9 cellular contexts compared by ENCODE assay signal in the genomic region with DNA sequence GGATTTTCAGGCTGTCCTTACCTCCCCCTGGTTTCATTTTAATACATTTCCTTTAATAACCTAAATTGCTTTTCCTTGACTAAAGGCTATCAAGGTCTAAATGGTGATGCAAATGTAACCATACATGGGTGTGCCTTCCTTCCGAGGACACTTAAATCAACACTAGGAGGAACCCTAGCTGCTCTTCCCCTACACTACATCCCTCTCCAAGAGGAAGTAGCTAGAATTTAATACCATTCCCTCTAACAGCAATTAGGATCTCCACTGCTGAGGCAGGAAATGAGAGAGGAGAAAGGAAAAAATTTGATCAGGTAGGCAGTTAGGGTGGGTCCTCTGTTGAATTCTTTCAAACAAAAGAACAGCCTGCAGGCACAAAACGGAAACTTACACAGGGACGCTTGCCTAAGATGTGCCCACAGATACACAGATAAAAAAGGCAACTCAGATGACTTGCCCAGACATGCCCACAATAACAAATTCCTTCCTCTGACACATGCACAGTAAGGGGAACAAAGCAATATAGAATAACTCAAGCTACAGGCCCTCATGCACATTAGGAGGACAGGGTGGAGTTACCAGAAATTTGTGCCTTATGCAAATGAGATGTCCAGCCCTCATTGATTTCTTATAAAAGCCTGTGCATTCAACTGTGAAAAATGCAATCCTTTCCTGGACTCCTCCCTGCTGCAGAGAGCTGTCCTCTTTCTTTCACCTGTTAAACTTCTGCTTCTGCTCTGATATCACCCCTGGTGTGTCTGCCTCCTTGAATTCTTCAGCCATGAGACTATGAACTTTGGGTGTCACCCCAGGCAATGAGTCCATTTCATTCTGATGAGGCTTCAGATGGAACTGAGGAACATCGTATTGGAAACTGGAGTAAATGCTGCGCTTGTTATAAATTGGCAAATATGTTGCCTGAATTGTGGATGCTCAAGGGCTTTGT.
DNase-seq lines count a peak whose midpoint lies in the region; ATAC-seq, FAIRE-seq and TF ChIP-seq lines count a peak whose summit lies in the region.
"Had no signal": no experiment of that assay in that cellular context is flagged by ENCODE, and none has a peak within 500 bp of the region (broad histone marks: within the 10 kb centered on the region; RNA-seq: fewer than 3 reads in every experiment).

No MANE protein-coding gene starts in this region.

- peaks cover 8% of the 10 kb centered on the region for H3K9me3 ChIP-seq in astrocyte (ENCODE audit: insufficient read depth, low read depth, low read length)

- H3K4me2 ChIP-seq in astrocyte (ENCODE audit: low read length) = peak overlapping the region; percentile 21

- H3K36me3 Mint-ChIP-seq in astrocyte (ENCODE audit: low read depth, unreplicated experiment) (peaks cover 5% of the 10 kb centered on the region), progenitor cell of endocrine pancreas (ENCODE audit: insufficient read depth) (no peaks in the 10 kb centered on the region)

- peak overlapping the region; percentile 19 for H3K9ac ChIP-seq in astrocyte (ENCODE audit: low read length)

- no peak overlapping the region for H3K4me3 ChIP-seq in astrocyte (ENCODE audit: insufficient read depth, low read depth, low read length)

- H3K9me3 Mint-ChIP-seq in astrocyte (ENCODE audit: unreplicated experiment) = peaks cover 27% of the 10 kb centered on the region
- peaks cover 17% of the 10 kb centered on the region for H3K9me3 Mint-ChIP-seq in progenitor cell of endocrine pancreas (ENCODE audit: low read depth)

- H3K27me3 Mint-ChIP-seq in astrocyte (ENCODE audit: low read depth, unreplicated experiment) = no peaks in the 10 kb centered on the region
- H3K27me3 Mint-ChIP-seq in progenitor cell of endocrine pancreas = peaks cover 28% of the 10 kb centered on the region

- H3K27ac Mint-ChIP-seq in astrocyte (ENCODE audit: unreplicated experiment) (peak overlapping the region; percentile 94), progenitor cell of endocrine pancreas (peak overlapping the region; percentile 17)
- H3K27ac Mint-ChIP-seq: activated T-helper 1 cell treated with anti-CD3 and anti-CD28 coated beads, Interleukin-12 subunit alpha, Interleukin-12 subunit beta, Interleukin-2, Interleukin-4 antibody, amounts not matched to agents 30 ng/mL and 10 ng/mL and 1 ng/mL, durations not matched to agents 14 hours and 24 hours and 36 hours had no signal

- in situ Hi-C loops in GM13976 (cut with MboI; ENCODE audit: low sequenced_read_pairs, unreplicated experiment) = no loop called here

- H4K20me1 ChIP-seq in astrocyte (ENCODE audit: insufficient read depth, low read length) = no peaks in the 10 kb centered on the region

- peak overlapping the region; percentile 72 for H3K27ac ChIP-seq in astrocyte (ENCODE audit: low read depth, low read length)

- H3K36me3 ChIP-seq in astrocyte (ENCODE audit: insufficient read depth, low read length) = no peaks in the 10 kb centered on the region

- DNase-seq in NCI-H1105 (lab: John Stamatoyannopoulos, UW) (peak; percentile 2), astrocyte (ENCODE audit: low read depth) (peak; percentile 58), progenitor cell of endocrine pancreas (ENCODE audit: low spot score, unreplicated experiment) (no peak), NCI-H226 (no peak), GM13976 (ENCODE audit: low spot score) (no peak)
- no peak for DNase-seq in activated CD8-positive, alpha-beta memory T cell treated with anti-CD3 and anti-CD28 coated beads for 24 hours

- no peaks in the 10 kb centered on the region for H3K27me3 ChIP-seq in astrocyte (ENCODE audit: insufficient read depth, low read length)

- FAIRE-seq in astrocyte (lab: Jason Lieb, UNC) = no peak

- peak; percentile 67 for ATAC-seq in HG02610 (IDR thresholded peaks at IDR 0.05; ENCODE audit: unreplicated experiment)

- peaks cover 9% of the 10 kb centered on the region for H3K4me1 ChIP-seq in astrocyte (ENCODE audit: insufficient read depth, low read length)

- H3K79me2 ChIP-seq in astrocyte (ENCODE audit: insufficient read depth, low read length) = no peaks in the 10 kb centered on the region

- peaks cover 10% of the 10 kb centered on the region for H3K4me1 Mint-ChIP-seq in astrocyte (ENCODE audit: low read depth, unreplicated experiment)
- no peaks in the 10 kb centered on the region for H3K4me1 Mint-ChIP-seq in progenitor cell of endocrine pancreas (ENCODE audit: low read depth)
- H3K4me1 Mint-ChIP-seq: neural crest cell had no signal

- H2AFZ ChIP-seq in astrocyte (ENCODE audit: low read depth, low read length) = peak overlapping the region; percentile 75

- TF ChIP-seq CTCF in astrocyte (IDR thresholded peaks at IDR 0.05; ENCODE audit: insufficient read depth, low read depth, low read length) (no peak), progenitor cell of endocrine pancreas (IDR thresholded peaks at IDR 0.05; ENCODE audit: unreplicated experiment) (no peak), GM13976 (IDR thresholded peaks at IDR 0.05; ENCODE audit: borderline replicate concordance, control extremely low read depth, extremely low read depth, insufficient read depth, missing control alignments) (no peak)

- H3K4me3 Mint-ChIP-seq in astrocyte (ENCODE audit: unreplicated experiment) = no peak overlapping the region
- H3K4me3 Mint-ChIP-seq in progenitor cell of endocrine pancreas (ENCODE audit: low read depth) = no peak overlapping the region
- H3K4me3 Mint-ChIP-seq: activated T-helper 1 cell treated with anti-CD3 and anti-CD28 coated beads, Interleukin-12 subunit alpha, Interleukin-12 subunit beta, Interleukin-2, Interleukin-4 antibody, amounts not matched to agents 30 ng/mL and 10 ng/mL and 1 ng/mL, durations not matched to agents 14 hours and 24 hours and 36 hours; neural crest cell had no signal

Comparison
In these comparisons a context has a peak if more than half of its experiments do, and no peak if none do; other contexts are left out.
1. DNase-seq: peak in NCI-H1105 (single experiment) and astrocyte (single experiment); none in progenitor cell of endocrine pancreas (single experiment), NCI-H226 (single experiment), activated CD8-positive, alpha-beta memory T cell treated with anti-CD3 and anti-CD28 coated beads for 24 hours (single experiment) and GM13976 (single experiment).